Comparison of ENCODE assay signal across 17 cellular contexts in genomic region chr15:27492021-27492621, GRCh38.
DNase-seq lines count a peak whose midpoint lies in the region; ATAC-seq and TF ChIP-seq lines count a peak whose summit lies in the region.
"Had no signal": no experiment of that assay in that cellular context is flagged by ENCODE, and none has a peak within 500 bp of the region (broad histone marks: within the 10 kb centered on the region; RNA-seq: fewer than 3 reads in every experiment).

No MANE protein-coding gene starts in this region.

- TF ChIP-seq CTCF in glutamatergic neuron (IDR thresholded peaks at IDR 0.05; ENCODE audit: partially characterized antibody, unreplicated experiment): no peak

- DNase-seq in C1 segment of cervical spinal cord (lab: John Stamatoyannopoulos, UW) (peak in 12 of 14 donors; percentile 6 to 77 (median 44)), amygdala (lab: John Stamatoyannopoulos, UW) (peak in 48 of 56 donors; percentile 9 to 84 (median 50)), glutamatergic neuron (no peak), pons (ENCODE audit: low spot score) (peak; percentile 93), cardiac septum (ENCODE audit: low spot score) (no peak), immature natural killer cell (no peak), HuH-7 (ENCODE audit: low spot score) (no peak)
- DNase-seq: activated CD8-positive, alpha-beta memory T cell treated with anti-CD3 and anti-CD28 coated beads for 24 hours; activated gamma-delta T cell; DND-41; effector memory CD4-positive, alpha-beta T cell; gastrocnemius medialis; HFFc6; kidney; NCI-H524 treated with DMSO at 0.1 percent for 48 hours; small intestine had no signal

- H3K4me1 Mint-ChIP-seq in glutamatergic neuron (ENCODE audit: low read depth, unreplicated experiment) (peaks cover 3% of the 10 kb centered on the region), immature natural killer cell (no peaks in the 10 kb centered on the region)

- intact Hi-C loops in cardiac septum (cut with DNase I): no loop called here

- H3K9me3 Mint-ChIP-seq in glutamatergic neuron (ENCODE audit: unreplicated experiment): peaks cover 2% of the 10 kb centered on the region
- H3K9me3 Mint-ChIP-seq in immature natural killer cell: peaks cover 4 to 24% (median 18%) of the 10 kb centered on the region in 6 donors

- no peaks in the 10 kb centered on the region for H3K27me3 Mint-ChIP-seq in glutamatergic neuron (ENCODE audit: unreplicated experiment)
- H3K27me3 Mint-ChIP-seq in immature natural killer cell (ENCODE audit: low read depth in 3 of 3): peaks cover 1 to 6% (median 2%) of the 10 kb centered on the region in 3 donors

- H3K4me3 Mint-ChIP-seq in glutamatergic neuron (ENCODE audit: unreplicated experiment) (no peak overlapping the region), immature natural killer cell (no peak overlapping the region)
- H3K4me3 Mint-ChIP-seq: HFFc6 had no signal

- no peak for ATAC-seq in HG03521 (IDR thresholded peaks at IDR 0.05; ENCODE audit: unreplicated experiment)
- ATAC-seq: gastrocnemius medialis had no signal

- peak overlapping the region; percentile 71 for H3K27ac Mint-ChIP-seq in glutamatergic neuron (ENCODE audit: unreplicated experiment)
- no peak overlapping the region for H3K27ac Mint-ChIP-seq in immature natural killer cell
- H3K27ac Mint-ChIP-seq: HFFc6 had no signal

- H3K36me3 Mint-ChIP-seq in glutamatergic neuron (ENCODE audit: unreplicated experiment) (no peaks in the 10 kb centered on the region), immature natural killer cell (no peaks in the 10 kb centered on the region)

Comparison
In these comparisons a context has a peak if more than half of its experiments do, and no peak if none do; other contexts are left out.
1. DNase-seq: peak in C1 segment of cervical spinal cord (12 of 14), amygdala (48 of 56) and pons (single experiment); none in glutamatergic neuron (single experiment), cardiac septum (single experiment), immature natural killer cell (0 of 3) and HuH-7 (single experiment).